Comparison of ENCODE assay signal across 9 cellular contexts in the genomic region with DNA sequence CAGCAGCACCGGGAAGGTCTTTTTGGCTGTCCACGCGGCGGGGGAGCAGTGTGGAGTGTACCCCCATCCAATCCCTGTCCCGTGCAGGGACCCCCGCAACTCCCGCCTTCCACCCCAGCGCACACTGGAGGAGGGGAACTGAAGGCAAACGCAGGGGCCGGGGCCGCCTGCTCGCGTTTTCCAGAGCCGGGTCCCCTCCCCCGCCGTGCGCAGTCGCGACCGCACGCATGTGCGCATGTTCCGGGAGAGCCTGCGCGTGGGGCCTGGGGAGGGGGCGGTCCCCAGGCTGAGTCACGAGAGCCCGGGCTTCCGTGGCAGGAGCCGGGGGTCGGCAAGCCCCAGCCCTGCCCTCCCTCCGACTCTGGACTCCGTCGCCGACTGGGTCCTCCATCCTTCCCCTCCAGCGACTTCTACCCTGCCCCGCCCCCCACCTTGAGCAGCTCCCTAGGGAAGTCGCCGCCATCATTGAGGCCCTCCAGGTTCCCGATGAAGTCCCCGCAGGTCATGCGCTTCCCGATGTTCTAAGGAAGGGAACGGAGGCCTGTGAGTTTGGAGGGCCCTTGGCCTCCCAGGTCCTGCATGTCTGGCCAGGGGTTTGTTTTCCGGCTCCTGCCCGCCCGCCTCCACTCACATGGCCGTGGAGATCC. TPM values are rescaled to one million over a fixed set of nuclear protein-coding genes. Genes with fewer than 3 reads are reported as not detected.
DNase-seq lines count a peak whose midpoint lies in the region; ATAC-seq and TF ChIP-seq lines count a peak whose summit lies in the region.
"Had no signal": no experiment of that assay in that cellular context is flagged by ENCODE, and none has a peak within 500 bp of the region (broad histone marks: within the 10 kb centered on the region; RNA-seq: fewer than 3 reads in every experiment).

No MANE protein-coding gene starts in this region.

- no peak for TF ChIP-seq CTCF in AG09309 (IDR thresholded peaks at IDR 0.05; ENCODE audit: control insufficient read depth, insufficient read depth, low read depth, low read length, missing control alignments)
- no peak for TF ChIP-seq CTCF in activated CD8-positive, alpha-beta T cell treated with anti-CD3 and anti-CD28 coated beads for 36 hours (IDR thresholded peaks at IDR 0.05)
- no peak for TF ChIP-seq CTCF in epithelial cell of proximal tubule (conservative IDR thresholded peaks at IDR 0.05; ENCODE audit: low read depth, low read length)
- TF ChIP-seq CTCF in osteocyte (IDR thresholded peaks at IDR 0.05): no peak

- CTCF ChIA-PET in activated CD8-positive, alpha-beta T cell treated with anti-CD3 and anti-CD28 coated beads for 36 hours (lab: Charles Lee): interaction anchor here (1.5 to 5.5 kb wide), 5 partner anchors 11 to 75 kb away, joined by 3 to 57 read pairs (median 16); a partner anchor contains a TSS

- H3K9me3 Mint-ChIP-seq in activated CD8-positive, alpha-beta T cell treated with anti-CD3 and anti-CD28 coated beads for 36 hours: no peaks in the 10 kb centered on the region
- H3K9me3 Mint-ChIP-seq in osteocyte (ENCODE audit: unreplicated experiment): no peaks in the 10 kb centered on the region

- ATAC-seq in activated CD8-positive, alpha-beta T cell treated with anti-CD3 and anti-CD28 coated beads for 36 hours: peak; percentile 21
- ATAC-seq in GM18909 (IDR thresholded peaks at IDR 0.05; ENCODE audit: poor library complexity, unreplicated experiment) (no peak), HG03439 (IDR thresholded peaks at IDR 0.05; ENCODE audit: unreplicated experiment) (no peak)

- POLR2A ChIA-PET in activated CD8-positive, alpha-beta T cell treated with anti-CD3 and anti-CD28 coated beads for 36 hours (lab: Charles Lee): interaction anchor here (0.6 to 6.1 kb wide), 8 partner anchors 8 to 203 kb away, joined by 3 to 107 read pairs (median 4); a partner anchor contains a TSS

- peak overlapping the region; percentile 28 for H3K4me3 ChIP-seq in AG09309 (ENCODE audit: control insufficient read depth, low read depth, low read length)
- H3K4me3 ChIP-seq in epithelial cell of proximal tubule (ENCODE audit: low read depth, low read length): peak overlapping the region; percentile 41

- intact Hi-C loops in activated CD8-positive, alpha-beta T cell treated with anti-CD3 and anti-CD28 coated beads for 36 hours (cut with micrococcal nuclease): loop anchor here (5.0 kb wide), 1 partner anchor 343 kb away; a partner anchor contains a TSS

- peaks cover 8% of the 10 kb centered on the region for H3K27me3 Mint-ChIP-seq in activated CD8-positive, alpha-beta T cell treated with anti-CD3 and anti-CD28 coated beads for 36 hours
- H3K27me3 Mint-ChIP-seq in osteocyte (ENCODE audit: unreplicated experiment): peaks cover 39% of the 10 kb centered on the region

- H3K4me3 Mint-ChIP-seq in activated CD8-positive, alpha-beta T cell treated with anti-CD3 and anti-CD28 coated beads for 36 hours: peak overlapping the region; percentile 80
- H3K4me3 Mint-ChIP-seq in osteocyte (ENCODE audit: unreplicated experiment): peak overlapping the region; percentile 56

- H3K27ac Mint-ChIP-seq in activated CD8-positive, alpha-beta T cell treated with anti-CD3 and anti-CD28 coated beads for 36 hours: peak overlapping the region; percentile 62
- no peak overlapping the region for H3K27ac Mint-ChIP-seq in osteocyte (ENCODE audit: unreplicated experiment)

- peaks cover 42% of the 10 kb centered on the region for H3K4me1 Mint-ChIP-seq in activated CD8-positive, alpha-beta T cell treated with anti-CD3 and anti-CD28 coated beads for 36 hours (ENCODE audit: low read depth)
- peaks cover 20% of the 10 kb centered on the region for H3K4me1 Mint-ChIP-seq in osteocyte (ENCODE audit: unreplicated experiment)

- DNase-seq in AG09309 (ENCODE audit: low read depth) (no peak), epithelial cell of proximal tubule (ENCODE audit: low read depth) (no peak), osteocyte (ENCODE audit: extremely low spot score, unreplicated experiment) (no peak), NCI-H2171 treated with DMSO at 0.1 percent for 48 hours (lab: John Stamatoyannopoulos, UW) (no peak), germinal center (ENCODE audit: low spot score) (no peak)
- DNase-seq in activated CD8-positive, alpha-beta T cell treated with anti-CD3 and anti-CD28 coated beads for 36 hours: peak; percentile 72

- no peaks in the 10 kb centered on the region for H3K36me3 Mint-ChIP-seq in activated CD8-positive, alpha-beta T cell treated with anti-CD3 and anti-CD28 coated beads for 36 hours (ENCODE audit: low read depth)
- peaks cover 3% of the 10 kb centered on the region for H3K36me3 Mint-ChIP-seq in osteocyte (ENCODE audit: unreplicated experiment)

RNA-seq across cellular contexts. Expression of a gene that starts 8.0 kb away (rescaled TPM):
- 10 to 100 TPM in 1 of 2 experiments, 1 to 10 TPM in 1; 9.3 to 10.4 TPM for total RNA-seq in activated CD8-positive, alpha-beta T cell treated with anti-CD3 and anti-CD28 coated beads for 36 hours
- total RNA-seq in epithelial cell of proximal tubule: 0.43 and 0.52 TPM in 2 replicates
- 0.99 and 1.8 TPM in 2 replicates for total RNA-seq in osteocyte

RNA-seq across cellular contexts. Expression of a gene that starts 10.1 kb away (rescaled TPM):
- 10 to 100 TPM; 14.1 to 15.7 TPM for total RNA-seq in activated CD8-positive, alpha-beta T cell treated with anti-CD3 and anti-CD28 coated beads for 36 hours
- total RNA-seq in epithelial cell of proximal tubule (23.8 and 34.6 TPM in 2 replicates), osteocyte (9.8 and 10.5 TPM in 2 replicates)

RNA-seq across cellular contexts. Expression of a gene that starts 15.0 kb away (rescaled TPM):
- 100 to 1,000 TPM; 251 to 253 TPM for total RNA-seq in activated CD8-positive, alpha-beta T cell treated with anti-CD3 and anti-CD28 coated beads for 36 hours
- total RNA-seq in epithelial cell of proximal tubule: 73.9 and 84.9 TPM in 2 replicates
- total RNA-seq in osteocyte: 32.5 and 38.6 TPM in 2 replicates

RNA-seq across cellular contexts. Expression of a gene that starts 21.8 kb away (rescaled TPM):
- 10 to 100 TPM; 71.8 to 76.4 TPM for total RNA-seq in activated CD8-positive, alpha-beta T cell treated with anti-CD3 and anti-CD28 coated beads for 36 hours
- total RNA-seq in epithelial cell of proximal tubule: 77.8 and 98.5 TPM in 2 replicates
- 81.3 and 82.1 TPM in 2 replicates for total RNA-seq in osteocyte

RNA-seq across cellular contexts. Expression of a gene that starts 40.8 kb away (rescaled TPM):
- under 1 TPM; 0.20 to 0.36 TPM for total RNA-seq in activated CD8-positive, alpha-beta T cell treated with anti-CD3 and anti-CD28 coated beads for 36 hours
- total RNA-seq in epithelial cell of proximal tubule: 2.2 and 10.3 TPM in 2 replicates
- total RNA-seq in osteocyte: not detected in 2 replicates
- total RNA-seq: SK-MEL-5 had no signal
